ENCODE assay signal across 8 cellular contexts in the genomic region with DNA sequence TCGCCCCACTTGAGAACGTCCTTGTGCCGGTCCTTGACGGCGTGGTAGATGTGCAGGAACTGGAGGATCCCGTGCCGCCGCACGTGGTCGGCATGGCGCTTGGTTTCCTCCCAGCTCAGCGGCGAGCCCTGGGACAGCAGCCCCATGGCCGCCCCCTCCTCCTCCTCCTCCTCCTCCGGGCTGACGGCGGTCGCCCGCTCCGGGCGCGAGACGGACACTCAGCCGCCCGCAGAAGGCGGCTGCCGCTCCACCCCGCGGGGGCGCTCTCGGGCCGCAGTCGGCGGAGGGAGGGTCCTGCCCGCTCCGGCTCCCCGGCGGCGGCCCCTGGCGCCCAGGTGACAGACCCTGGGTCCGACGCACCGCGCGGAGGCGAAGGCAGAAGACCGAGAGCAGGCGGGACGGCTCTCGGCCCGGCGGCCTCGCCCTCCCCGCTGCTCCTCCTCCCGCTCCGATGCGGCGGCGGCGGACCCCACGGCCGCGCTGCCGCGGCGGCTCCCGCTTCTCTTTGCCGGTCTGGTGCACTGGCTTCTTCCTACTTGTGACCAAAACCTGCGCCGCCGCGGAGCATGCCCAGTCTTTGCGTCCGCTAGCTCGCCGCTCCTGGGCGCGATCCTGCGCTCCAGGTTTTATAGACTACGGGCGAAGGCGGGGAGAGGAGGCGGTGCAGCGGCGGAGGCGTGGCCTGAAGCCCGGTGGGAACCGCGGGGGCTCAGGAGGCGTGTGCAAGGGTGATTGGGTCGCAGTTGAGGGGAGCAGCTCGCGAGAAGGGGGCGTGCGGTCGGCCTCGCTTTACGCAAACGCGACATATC. TPM values are rescaled to one million over a fixed set of nuclear protein-coding genes. Genes with fewer than 3 reads are reported as not detected.
A peak's percentile ranks its signal among the peaks of the same experiment; 100 is the strongest.
DNase-seq lines count a peak whose midpoint lies in the region; ATAC-seq, FAIRE-seq and TF ChIP-seq lines count a peak whose summit lies in the region.

A gene (minus strand): TSS at position 602 of the 809 bp plus-strand sequence. CDS start 456 bp downstream, at position 146.

- DNase-seq in Caki2 (ENCODE audit: low read depth) (peak; percentile 99), HTR-8/SVneo (ENCODE audit: insufficient read length, low spot score) (peak; percentile 87), NT2/D1 (ENCODE audit: low read depth, low spot score) (peak; percentile 84), mesothelial cell of epicardium (ENCODE audit: low spot score in 2 of 2, unreplicated experiment in 2 of 2) (peak; percentile 85 to 94)
- DNase-seq in activated CD8-positive, alpha-beta memory T cell treated with anti-CD3 and anti-CD28 coated beads, Interleukin-2, amount 50 U/mL, for 1 hour (ENCODE audit: extremely low read depth), result peak; percentile 66
- peak; percentile 88 to 89 for DNase-seq in stimulated activated CD8-positive, alpha-beta memory T cell treated with anti-CD3 and anti-CD28 coated beads, Interleukin-15, amount 100 ng/mL, for 48 hours (ENCODE audit: low read depth in 2 of 2)

- peak; percentile 52 for TF ChIP-seq CTCF in mesothelial cell of epicardium (IDR thresholded peaks at IDR 0.05; ENCODE audit: unreplicated experiment)

- H3K9me3 ChIP-seq in NT2/D1 (ENCODE audit: insufficient read depth, low read length), result peaks cover 12% of the 10 kb centered on the region; the same call in 1 of the 2 replicates

- H3K27me3 ChIP-seq in NT2/D1 (ENCODE audit: insufficient read depth, insufficient read length), result peaks cover 24% of the 10 kb centered on the region

- no peaks in the 10 kb centered on the region for H3K36me3 ChIP-seq in NT2/D1 (ENCODE audit: insufficient read depth, insufficient read length, low read length)

- peak within 1 kb of the TSS; percentile 84 for H3K4me3 ChIP-seq in NT2/D1 (ENCODE audit: insufficient read length, low read depth)

- in situ Hi-C loops in Caki2 (cut with HindIII; ENCODE audit: low pct_unique_long_range_greater_than_20kb, low sequenced_read_pairs), result no loop called here
- in situ Hi-C loops in endometrial microvascular endothelial cells (cut with HindIII; ENCODE audit: inconsistent ontology term, low pct_unique_long_range_greater_than_20kb, low sequenced_read_pairs), result no loop called here

- no peaks in the 10 kb centered on the region for H3K36me3 Mint-ChIP-seq in mesothelial cell of epicardium

- peak; percentile 92 for FAIRE-seq in HTR-8/SVneo (lab: Jason Lieb, UNC)

- peak within 1 kb of the TSS; percentile 97 for H3K9ac ChIP-seq in NT2/D1 (ENCODE audit: insufficient read length, low read depth)

- peaks cover 11% of the 10 kb centered on the region for H3K27me3 Mint-ChIP-seq in mesothelial cell of epicardium (ENCODE audit: low read depth)

- peaks cover 38% of the 10 kb centered on the region for H3K4me1 Mint-ChIP-seq in mesothelial cell of epicardium

- H3K27ac Mint-ChIP-seq in mesothelial cell of epicardium, result peak within 1 kb of the TSS; percentile 96

- peak; percentile 56 for ATAC-seq in GM21360 (IDR thresholded peaks at IDR 0.05; ENCODE audit: unreplicated experiment)

- H3K4me3 Mint-ChIP-seq in mesothelial cell of epicardium, result peak within 1 kb of the TSS; percentile 94

- no peaks in the 10 kb centered on the region for H3K9me3 Mint-ChIP-seq in mesothelial cell of epicardium

- H3K4me1 ChIP-seq in NT2/D1 (ENCODE audit: insufficient read depth, insufficient read length), result peaks cover 2% of the 10 kb centered on the region

RNA-seq across cellular contexts. Expression of the gene that starts here (rescaled TPM):
- 79.2 and 103 TPM in 2 replicates for total RNA-seq in Caki2 (2014; rRNA removed; shearing (Covaris generic); ENCODE audit: low replicate concordance)
- total RNA-seq in endometrial microvascular endothelial cells (ENCODE audit: inconsistent ontology term) (25.9 TPM), mesothelial cell of epicardium (18.7 to 27.5 TPM (median 23.5 TPM) in 3 replicates)

Comparison
In these comparisons a context has a peak if more than half of its experiments do, and no peak if none do; other contexts are left out.
1. Peak in every context shown above with its lines: DNase-seq, ATAC-seq and H3K4me3 ChIP-seq.